29 cellular contexts compared by ENCODE assay signal in the genomic region with DNA sequence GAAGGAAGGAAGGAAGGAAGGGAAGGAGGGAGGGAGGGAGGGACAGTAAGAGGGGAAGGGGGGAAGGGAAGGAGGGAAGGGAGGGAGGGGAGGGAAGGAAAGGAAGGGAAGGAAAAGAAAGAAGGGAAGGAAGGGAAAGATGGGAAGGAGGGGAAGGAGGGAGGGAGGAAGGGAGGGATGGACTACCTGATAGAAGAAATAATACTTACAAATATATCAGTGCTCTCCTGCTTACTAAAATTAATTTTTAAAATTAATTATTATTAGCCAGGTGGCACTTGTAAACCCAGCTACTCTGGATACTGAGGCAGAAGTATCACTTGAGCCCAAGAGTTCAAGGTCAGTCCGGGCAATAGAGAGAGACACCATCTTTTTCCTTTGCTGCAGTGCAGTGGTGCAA.
"Had no signal": no experiment of that assay in that cellular context is flagged by ENCODE, and none has a peak within 500 bp of the region (broad histone marks: within the 10 kb centered on the region; RNA-seq: fewer than 3 reads in every experiment).

No MANE protein-coding gene starts in this region.

- H3K9me3 ChIP-seq: colonic mucosa, esophagus muscularis mucosa, esophagus squamous epithelium, gastrocnemius medialis, gastroesophageal sphincter, heart left ventricle, heart right ventricle had no signal

- ATAC-seq: effector memory CD8-positive, alpha-beta T cell; esophagus mucosa; foreskin keratinocyte; gastrocnemius medialis; gastroesophageal sphincter; heart left ventricle; heart right ventricle had no signal

- FAIRE-seq: colon, endometrium, endothelial cell of umbilical vein, frontal cortex had no signal

- H3K36me3 ChIP-seq: colonic mucosa had no signal

- H3K4me1 ChIP-seq: colonic mucosa, esophagus muscularis mucosa, esophagus squamous epithelium, foreskin keratinocyte, gastrocnemius medialis, gastroesophageal sphincter, heart left ventricle, heart right ventricle had no signal

- H3K27me3 ChIP-seq: colonic mucosa, dorsolateral prefrontal cortex, esophagus muscularis mucosa, esophagus squamous epithelium, foreskin keratinocyte, gastrocnemius medialis, gastroesophageal sphincter, heart left ventricle, heart right ventricle had no signal

- H3K4me3 Mint-ChIP-seq: dendritic cell treated with granulocyte-macrophage colony-stimulating factor and Interleukin-4, amounts not matched to agents 40 ng/mL and 50 ng/mL, for 4 days; effector memory CD8-positive, alpha-beta T cell; endodermal cell had no signal

- H3K4me1 Mint-ChIP-seq: endodermal cell had no signal

- H3K27ac Mint-ChIP-seq: dendritic cell treated with granulocyte-macrophage colony-stimulating factor and Interleukin-4, amounts not matched to agents 40 ng/mL and 50 ng/mL, for 4 days; effector memory CD8-positive, alpha-beta T cell; endodermal cell had no signal

- H3K9me3 Mint-ChIP-seq: dendritic cell treated with granulocyte-macrophage colony-stimulating factor and Interleukin-4, amounts not matched to agents 40 ng/mL and 50 ng/mL, for 4 days; effector memory CD8-positive, alpha-beta T cell; endodermal cell had no signal

- H3K27ac ChIP-seq: colonic mucosa, coronary artery, dorsolateral prefrontal cortex, epithelial cell of prostate, esophagus muscularis mucosa, esophagus squamous epithelium, foreskin keratinocyte, gastrocnemius medialis, gastroesophageal sphincter, heart left ventricle, heart right ventricle had no signal

- DNase-seq: colonic mucosa; cortex of kidney; dermis blood vessel endothelial cell; dorsolateral prefrontal cortex; effector CD4-positive, alpha-beta T cell; effector CD8-positive, alpha-beta T cell; effector memory CD4-positive, alpha-beta T cell; effector memory CD8-positive, alpha-beta T cell; endodermal cell; erythroblast; esophagus squamous epithelium; foreskin fibroblast; foreskin keratinocyte; foreskin melanocyte; gastrocnemius medialis; glutamatergic neuron; head of caudate nucleus; heart left ventricle; heart right ventricle had no signal

- H3K4me3 ChIP-seq: colonic mucosa, coronary artery, dorsolateral prefrontal cortex, esophagus muscularis mucosa, esophagus squamous epithelium, gastrocnemius medialis, gastroesophageal sphincter, heart left ventricle, heart right ventricle had no signal
